In genomic region chr1:51236548-51237312, GRCh38 we compare ENCODE assay signal across 8 cellular contexts. TPM values are rescaled to one million over a fixed set of nuclear protein-coding genes. Genes with fewer than 3 reads are reported as not detected.
DNase-seq lines count a peak whose midpoint lies in the region; ATAC-seq and TF ChIP-seq lines count a peak whose summit lies in the region.

No MANE protein-coding gene starts in this region.

- peak overlapping the region; percentile 69 for H3K4me3 ChIP-seq in Caco-2 (ENCODE audit: low read depth, low read length)

- peak; percentile 27 for ATAC-seq in GM21723 (IDR thresholded peaks at IDR 0.05; ENCODE audit: unreplicated experiment)

- CTCF ChIA-PET in Caco-2 (lab: Charles Lee): interaction anchor here (0.6 to 1.3 kb wide), 3 partner anchors 60 to 364 kb away, joined by 3 to 5 read pairs (median 5); no protein-coding TSS in a partner anchor

- H3K27ac Mint-ChIP-seq in Caco-2 (ENCODE audit: unreplicated experiment): no peak overlapping the region

- peak; percentile 26 to 38 for DNase-seq in Caco-2
- peak; percentile 47 for DNase-seq in LHCN-M2 (ENCODE audit: low read depth)
- peak; percentile 30 for DNase-seq in cerebellum (ENCODE audit: low spot score)
- peak; percentile 50 for DNase-seq in kidney tubule cell (ENCODE audit: low spot score)
- DNase-seq in stimulated activated CD4-positive, alpha-beta T cell treated with anti-CD3 and anti-CD28 coated beads, Interleukin-1b, Interleukin-23, amount 100 ng/mL, for 48 hours: peak; percentile 17
- no peak for DNase-seq in DMS153 (lab: John Stamatoyannopoulos, UW)

- no peaks in the 10 kb centered on the region for H3K27me3 ChIP-seq in Caco-2 (replicated peaks; ENCODE audit: control insufficient read depth, insufficient read depth, low read length)

- no peaks in the 10 kb centered on the region for H3K9me3 ChIP-seq in Caco-2

- BruUV-seq in Caco-2 (replicated peaks; lab: Mats Ljungman, UMichigan): no TSS peak

- H3K9me3 Mint-ChIP-seq in Caco-2 (ENCODE audit: unreplicated experiment): no peaks in the 10 kb centered on the region

- POLR2A ChIA-PET in Caco-2 (lab: Charles Lee): interaction anchor here (0.5 to 0.6 kb wide), 3 partner anchors 14 to 567 kb away, joined by 3 read pairs; no protein-coding TSS in a partner anchor

- no peak for TF ChIP-seq CTCF in Caco-2 (IDR thresholded peaks at IDR 0.05; ENCODE audit: insufficient read depth in 1 of 2, low read depth in 1 of 2, low read length in 1 of 2, severe bottlenecking in 1 of 2, unreplicated experiment in 1 of 2)
- no peak for TF ChIP-seq CTCF in VCaP (conservative IDR thresholded peaks at IDR 0.05)

- H3K4me1 ChIP-seq in Caco-2: no peaks in the 10 kb centered on the region

- H3K27ac ChIP-seq in VCaP: peak overlapping the region; percentile 89

- peaks cover 19% of the 10 kb centered on the region for H3K4me1 Mint-ChIP-seq in Caco-2 (ENCODE audit: low read depth, unreplicated experiment)

- no peaks in the 10 kb centered on the region for H3K36me3 Mint-ChIP-seq in Caco-2 (ENCODE audit: insufficient read depth, unreplicated experiment)

- H3K4me3 Mint-ChIP-seq in Caco-2 (ENCODE audit: unreplicated experiment): no peak overlapping the region

- intact Hi-C loops in Caco-2 (cut with micrococcal nuclease; ENCODE audit: unreplicated experiment): no loop called here

- H3K36me3 ChIP-seq in Caco-2 (ENCODE audit: control insufficient read depth, insufficient read depth, low read length): no peaks in the 10 kb centered on the region

- H3K27me3 Mint-ChIP-seq in Caco-2 (ENCODE audit: insufficient read depth, unreplicated experiment): no peaks in the 10 kb centered on the region

RNA-seq across cellular contexts. Expression of gene RNF11, which starts 0.7 kb away (rescaled TPM):
- total RNA-seq in Caco-2 (2022) (40.3 and 44.1 TPM in 2 replicates), LHCN-M2 (2014; rRNA removed) (99.9 and 111 TPM in 2 replicates), cerebellum (141 TPM)
- polyA plus RNA-seq in LHCN-M2 (2012): 107 TPM
